Comparison of ENCODE assay signal across 9 cellular contexts in the genomic region with DNA sequence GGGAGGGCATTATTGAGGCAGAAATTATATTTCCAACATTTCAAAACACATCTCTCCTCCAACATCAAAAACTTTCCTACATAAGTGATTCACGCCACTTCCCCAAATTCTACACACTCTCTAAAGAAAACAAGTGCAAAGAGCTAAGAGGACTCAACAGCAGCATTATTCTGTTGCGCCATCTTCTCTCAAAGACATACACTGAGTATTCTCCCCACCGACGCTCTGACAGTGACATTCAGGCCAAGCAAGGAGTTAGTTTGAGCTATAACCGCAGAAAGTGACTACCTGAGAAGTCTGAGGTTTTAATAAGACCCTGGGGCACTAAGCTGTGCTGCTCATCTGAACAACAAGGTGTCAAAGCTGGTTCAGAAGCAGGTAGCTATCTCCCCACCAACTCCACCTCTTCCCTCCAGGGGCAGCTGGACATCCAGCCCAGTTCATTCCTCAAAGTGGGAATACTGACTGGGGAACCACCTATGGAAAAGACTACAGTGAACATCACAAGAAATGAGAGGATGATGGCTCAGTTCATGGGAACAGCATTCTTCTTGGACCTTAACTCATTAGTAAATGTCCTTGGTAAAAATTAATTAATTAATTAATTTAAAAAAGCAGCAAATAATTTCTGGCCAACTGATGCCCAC.
DNase-seq lines count a peak whose midpoint lies in the region; ATAC-seq and TF ChIP-seq lines count a peak whose summit lies in the region.
"Had no signal": no experiment of that assay in that cellular context is flagged by ENCODE, and none has a peak within 500 bp of the region (broad histone marks: within the 10 kb centered on the region; RNA-seq: fewer than 3 reads in every experiment).

No MANE protein-coding gene starts in this region.

- no peak overlapping the region for H2BK12ac ChIP-seq in trophoblast cell (ENCODE audit: low read length)

- no peak overlapping the region for H3K18ac ChIP-seq in trophoblast cell (ENCODE audit: low read length)

- 100% methylated on average over 1 of the region's 5 CpGs for WGBS in trophoblast cell (ENCODE audit: extremely low coverage, insufficient coverage, insufficient read length)

- no peak overlapping the region for H3K27ac Mint-ChIP-seq in glutamatergic neuron (ENCODE audit: unreplicated experiment)

- H2BK5ac ChIP-seq in trophoblast cell (ENCODE audit: low read depth, low read length, poor library complexity) = no peak overlapping the region

- no peaks in the 10 kb centered on the region for H3K27me3 Mint-ChIP-seq in glutamatergic neuron (ENCODE audit: unreplicated experiment)

- H3K36me3 ChIP-seq in BLaER1 treated with 17β-estradiol and CSF1 and Interleukin-3, amounts not matched to agents 10 nM and 100 nM = peaks cover 86 to 100% (median 98%) of the 10 kb centered on the region in 11 experiments
- peaks cover 0 to 19% of the 10 kb centered on the region in 2 experiments for H3K36me3 ChIP-seq in trophoblast cell (ENCODE audit: control insufficient read depth in 1 of 2, insufficient read depth in 2 of 2, low read length in 2 of 2)

- H4K12ac ChIP-seq in trophoblast cell (ENCODE audit: low read depth, low read length) = no peak overlapping the region

- no peak overlapping the region for H4K8ac ChIP-seq in trophoblast cell (ENCODE audit: low read depth, low read length)

- no peak overlapping the region for H3K4me3 ChIP-seq in BLaER1 treated with 17β-estradiol and CSF1 and Interleukin-3, amounts not matched to agents 10 nM and 100 nM
- H3K4me3 ChIP-seq in trophoblast cell (ENCODE audit: low read depth, low read length) = no peak overlapping the region

- peak overlapping the region in 5 of 11 experiments; percentile 38 to 88 (median 80); a peak in 10 of 22 replicates for H3K4me2 ChIP-seq in BLaER1 treated with 17β-estradiol and CSF1 and Interleukin-3, amounts not matched to agents 10 nM and 100 nM
- no peak overlapping the region for H3K4me2 ChIP-seq in trophoblast cell (ENCODE audit: low read length)

- H3K9me3 Mint-ChIP-seq in glutamatergic neuron (ENCODE audit: unreplicated experiment) = peaks cover 1% of the 10 kb centered on the region

- H3K4ac ChIP-seq in trophoblast cell (ENCODE audit: low read depth, low read length) = no peak overlapping the region

- peaks cover 23% of the 10 kb centered on the region for H3K4me1 Mint-ChIP-seq in glutamatergic neuron (ENCODE audit: low read depth, unreplicated experiment)

- H4K20me1 ChIP-seq in BLaER1 treated with 17β-estradiol and CSF1 and Interleukin-3, amounts not matched to agents 10 nM and 100 nM = peaks cover 0 to 91% (median 51%) of the 10 kb centered on the region in 11 experiments; a peak in 17 of 22 replicates

- ATAC-seq in GM19395 (IDR thresholded peaks at IDR 0.05; ENCODE audit: unreplicated experiment) = peak; percentile 55
- peak; percentile 42 for ATAC-seq in HG02981 (IDR thresholded peaks at IDR 0.05; ENCODE audit: unreplicated experiment)

- H3K27ac ChIP-seq in BLaER1 treated with 17β-estradiol and CSF1 and Interleukin-3, amounts not matched to agents 10 nM and 100 nM = peak overlapping the region in 8 of 11 experiments; percentile 5 to 96 (median 58); a peak in 12 of 22 replicates
- no peak overlapping the region for H3K27ac ChIP-seq in trophoblast cell (ENCODE audit: low read depth, low read length)

- H3K14ac ChIP-seq in trophoblast cell (ENCODE audit: low read length) = no peak overlapping the region

- no peaks in the 10 kb centered on the region for H3K27me3 ChIP-seq in BLaER1 treated with 17β-estradiol and CSF1 and Interleukin-3, amounts not matched to agents 10 nM and 100 nM
- no peaks in the 10 kb centered on the region for H3K27me3 ChIP-seq in trophoblast cell (ENCODE audit: insufficient read depth, low read length)

- no peak overlapping the region for H2BK120ac ChIP-seq in trophoblast cell (ENCODE audit: insufficient read depth, low read length, poor library complexity)

- no peak overlapping the region for H2AFZ ChIP-seq in trophoblast cell (ENCODE audit: insufficient read depth, low read length, poor library complexity)

- H2AK5ac ChIP-seq in trophoblast cell (ENCODE audit: low read length) = no peak overlapping the region

- DNase-seq in NOMO-1 treated with DMSO at 0.1 percent for 48 hours (lab: John Stamatoyannopoulos, UW; ENCODE audit: unreplicated experiment) = peak; percentile 80
- DNase-seq in glutamatergic neuron = no peak
- DNase-seq in iPS-NIHi11 (ENCODE audit: low spot score) = no peak
- no peak for DNase-seq in GM13977 (ENCODE audit: low spot score)
- no peak for DNase-seq in trophoblast cell
- DNase-seq: NK-92 treated with Interleukin-12 subunit alpha and Interleukin-12 subunit beta, amount 100 ng/mL, for 24 hours had no signal

- H3K4me1 ChIP-seq in BLaER1 treated with 17β-estradiol and CSF1 and Interleukin-3, amounts not matched to agents 10 nM and 100 nM = peaks cover 17 to 97% (median 35%) of the 10 kb centered on the region in 10 experiments; a peak in 19 of 20 replicates
- H3K4me1 ChIP-seq in trophoblast cell (ENCODE audit: control insufficient read depth in 1 of 2, insufficient read depth in 2 of 2, low read length in 2 of 2) = peaks cover 2 to 11% of the 10 kb centered on the region in 2 experiments

- TF ChIP-seq CTCF in glutamatergic neuron (IDR thresholded peaks at IDR 0.05; ENCODE audit: partially characterized antibody, unreplicated experiment) = no peak
- no peak for TF ChIP-seq CTCF in GM13977 (IDR thresholded peaks at IDR 0.05; ENCODE audit: extremely low read depth, insufficient read depth, missing control alignments)

- H3K23ac ChIP-seq in trophoblast cell (ENCODE audit: low read length) = no peak overlapping the region

- H3K9ac ChIP-seq in BLaER1 treated with 17β-estradiol and CSF1 and Interleukin-3, amounts not matched to agents 10 nM and 100 nM = peak overlapping the region in 4 of 11 experiments; percentile 41 to 77 (median 54); a peak in 6 of 22 replicates
- H3K9ac ChIP-seq in trophoblast cell (ENCODE audit: low read length) = no peak overlapping the region

- H3K36me3 Mint-ChIP-seq in glutamatergic neuron (ENCODE audit: unreplicated experiment) = peaks cover 5% of the 10 kb centered on the region

- in situ Hi-C loops in GM13977 (cut with MboI; ENCODE audit: low pct_unique_long_range_greater_than_20kb, low sequenced_read_pairs, unreplicated experiment) = no loop called here

- H3K79me2 ChIP-seq in trophoblast cell (ENCODE audit: control insufficient read depth, insufficient read depth, low read length, poor library complexity) = no peaks in the 10 kb centered on the region

- no peaks in the 10 kb centered on the region for H3K9me3 ChIP-seq in BLaER1 treated with 17β-estradiol and CSF1 and Interleukin-3, amounts not matched to agents 10 nM and 100 nM (replicated peaks in 1 of 11)
- no peaks in the 10 kb centered on the region for H3K9me3 ChIP-seq in trophoblast cell (ENCODE audit: insufficient read depth, low read depth, low read length)

- no peak overlapping the region for H3K4me3 Mint-ChIP-seq in glutamatergic neuron (ENCODE audit: unreplicated experiment)

- H4K91ac ChIP-seq in trophoblast cell (ENCODE audit: low read depth, low read length) = no peak overlapping the region

- H3K79me1 ChIP-seq in trophoblast cell (ENCODE audit: low read length) = no peaks in the 10 kb centered on the region
